20 cellular contexts compared by ENCODE assay signal in the genomic region with DNA sequence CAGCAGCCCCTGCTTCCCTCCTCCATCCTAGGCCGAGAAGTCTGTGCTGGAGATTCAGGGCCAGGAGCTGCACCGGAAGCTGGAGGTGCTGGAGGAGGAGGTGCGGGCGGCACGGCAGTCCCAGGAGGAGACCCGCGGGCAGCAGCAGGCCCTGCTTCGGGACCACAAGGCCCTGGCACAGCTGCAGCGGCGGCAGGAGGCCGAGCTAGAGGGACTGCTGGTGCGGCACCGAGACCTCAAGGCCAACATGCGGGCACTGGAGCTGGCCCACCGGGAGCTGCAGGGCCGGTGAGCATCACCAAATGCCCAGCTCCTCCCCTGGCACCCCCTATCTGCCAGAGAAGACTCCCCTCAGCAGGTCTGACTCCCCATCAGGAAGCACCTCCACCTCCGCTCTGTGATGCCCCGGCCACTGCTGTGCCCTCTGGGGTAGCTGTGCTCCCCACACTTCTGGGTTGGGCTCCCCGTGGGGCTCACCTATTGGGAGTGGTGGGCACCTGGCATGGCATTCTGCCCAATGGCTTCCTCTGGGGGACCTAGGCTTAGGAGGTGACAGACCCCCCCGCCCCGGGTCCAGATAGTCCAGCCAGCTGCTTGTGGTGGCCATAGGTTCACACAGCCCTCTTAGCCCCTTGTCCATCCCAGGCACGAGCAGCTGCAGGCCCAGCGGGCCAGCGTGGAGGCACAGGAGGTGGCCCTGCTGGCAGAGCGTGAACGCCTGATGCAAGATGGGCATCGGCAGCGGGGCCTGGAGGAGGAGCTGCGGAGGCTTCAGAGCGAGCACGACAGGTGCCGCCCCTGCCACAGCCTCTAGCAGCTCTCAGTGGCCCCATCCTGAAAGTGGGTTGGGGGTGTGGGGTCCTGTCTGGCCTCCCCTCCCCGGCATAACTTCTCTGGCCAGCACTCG. TPM values are rescaled to one million over a fixed set of nuclear protein-coding genes. Genes with fewer than 3 reads are reported as not detected.
DNase-seq lines count a peak whose midpoint lies in the region; ATAC-seq and TF ChIP-seq lines count a peak whose summit lies in the region.
"Had no signal": no experiment of that assay in that cellular context is flagged by ENCODE, and none has a peak within 500 bp of the region (broad histone marks: within the 10 kb centered on the region; RNA-seq: fewer than 3 reads in every experiment).

No MANE protein-coding gene starts in this region.

- no peak overlapping the region for H2BK120ac ChIP-seq in neuronal stem cell (ENCODE audit: low read depth, low read length)

- H3K27ac ChIP-seq in RWPE1 (peak overlapping the region; percentile 92), neuronal stem cell (replicated peaks; ENCODE audit: low read length) (no peak overlapping the region)
- H3K27ac ChIP-seq: heart right ventricle, KMS-11, Peyer's patch had no signal

- peak overlapping the region; percentile 73 for H3K23ac ChIP-seq in neuronal stem cell (ENCODE audit: low read depth, low read length, poor library complexity)

- no peak for ATAC-seq in omental fat pad (ENCODE audit: low FRiP score)
- ATAC-seq: activated naive CD4-positive, alpha-beta T cell treated with anti-CD3 and anti-CD28 coated beads, Interleukin-2, amount 50 U/mL, for 72 hours; heart right ventricle had no signal

- WGBS in neuronal stem cell (ENCODE audit: extremely low coverage in 2 of 2, insufficient read length in 2 of 2, insufficient replicate concordance in 1 of 2), 2 donors = no CpG with 5 or more reads among the region's 34 CpGs

- H2AFZ ChIP-seq in neuronal stem cell (ENCODE audit: low read length) = peak overlapping the region; percentile 83

- H3K9me3 ChIP-seq in neuronal stem cell (replicated peaks in 1 of 2; ENCODE audit: control insufficient read depth in 2 of 2, insufficient read depth in 1 of 2, low read depth in 1 of 2, low read length in 2 of 2) = no peaks in the 10 kb centered on the region
- H3K9me3 ChIP-seq: heart right ventricle, Peyer's patch had no signal

- H2BK12ac ChIP-seq in neuronal stem cell (ENCODE audit: low read length) = peak overlapping the region; percentile 94

- H3K9ac ChIP-seq in neuronal stem cell (ENCODE audit: low read depth, low read length, poor library complexity) = no peak overlapping the region
- H3K9ac ChIP-seq: KMS-11 had no signal

- H3K27me3 ChIP-seq in neuronal stem cell (ENCODE audit: control insufficient read depth in 3 of 3, insufficient read depth in 3 of 3, low read depth in 1 of 3, low read length in 3 of 3) = no peaks in the 10 kb centered on the region
- H3K27me3 ChIP-seq: heart right ventricle, Peyer's patch had no signal

- H3K4me1 ChIP-seq in neuronal stem cell (ENCODE audit: control insufficient read depth in 2 of 2, insufficient read depth in 1 of 2, low read depth in 1 of 2, low read length in 2 of 2) = peaks cover 19 to 42% of the 10 kb centered on the region in 2 donors

- peak overlapping the region; percentile 39 for H2BK5ac ChIP-seq in neuronal stem cell (ENCODE audit: low read length)

- peaks cover 4% of the 10 kb centered on the region for H3K79me1 ChIP-seq in neuronal stem cell (ENCODE audit: low read depth, low read length)

- H3K14ac ChIP-seq in neuronal stem cell (ENCODE audit: low read length) = no peak overlapping the region

- H4K91ac ChIP-seq in neuronal stem cell (ENCODE audit: low read depth, low read length, poor library complexity) = no peak overlapping the region

- no peak overlapping the region for H3K4me2 ChIP-seq in neuronal stem cell (ENCODE audit: insufficient read depth, low read length, poor library complexity, severe bottlenecking)
- H3K4me2 ChIP-seq: KMS-11 had no signal

- no peak overlapping the region for H3K4me3 ChIP-seq in neuronal stem cell (ENCODE audit: low read length in 2 of 2)
- H3K4me3 ChIP-seq: heart right ventricle, Peyer's patch had no signal

- H2BK15ac ChIP-seq in neuronal stem cell (ENCODE audit: low read length) = peak overlapping the region; percentile 49

- POLR2A ChIA-PET in RWPE1 (lab: Yijun Ruan, JAX; ENCODE audit: low non-redundant PET) = interaction anchor here (0.8 to 1.9 kb wide), 2 partner anchors 10 to 34 kb away, joined by 3 to 9 read pairs; a partner anchor contains a TSS

- DNase-seq in NCI-H2196 (lab: John Stamatoyannopoulos, UW; ENCODE audit: unreplicated experiment) (peak; percentile 46), NCI-H2196 treated with DMSO at 0.1 percent for 48 hours (lab: John Stamatoyannopoulos, UW; ENCODE audit: unreplicated experiment) (no peak), NCI-H1105 treated with DMSO at 0.1 percent for 48 hours (lab: John Stamatoyannopoulos, UW) (peak; percentile 65), RWPE1 (ENCODE audit: low spot score) (no peak), neuronal stem cell (ENCODE audit: low spot score) (no peak), A172 (ENCODE audit: low spot score) (no peak), omental fat pad (ENCODE audit: low spot score) (no peak)
- DNase-seq in effector CD8-positive, alpha-beta T cell (lab: John Stamatoyannopoulos, UW) = no peak
- DNase-seq: activated CD4-positive, alpha-beta T cell treated with anti-CD3 and anti-CD28 coated beads, Interleukin-2, amount 10 ng/mL, durations not matched to agents 24 days and 14 days; central memory CD4-positive, alpha-beta T cell; erythroblast; foreskin fibroblast; HCEC 1CT; heart right ventricle; NCI-H2227 treated with DMSO at 0.1 percent for 48 hours; nephron progenitor cell; posterior cingulate gyrus had no signal

- no peaks in the 10 kb centered on the region for H3K36me3 ChIP-seq in neuronal stem cell (replicated peaks in 1 of 2; ENCODE audit: control insufficient read depth in 2 of 2, insufficient read depth in 2 of 2, low read length in 2 of 2)
- H3K36me3 ChIP-seq: Peyer's patch had no signal

- no peak overlapping the region for H4K8ac ChIP-seq in neuronal stem cell (ENCODE audit: low read depth, low read length)

- H3K4ac ChIP-seq in neuronal stem cell (ENCODE audit: low read length) = peak overlapping the region; percentile 66

- H3K18ac ChIP-seq in neuronal stem cell (ENCODE audit: low read length) = peak overlapping the region; percentile 64

- TF ChIP-seq CTCF in RWPE1 (conservative IDR thresholded peaks at IDR 0.05; ENCODE audit: low read depth) = no peak
- no peak for TF ChIP-seq CTCF in omental fat pad (IDR thresholded peaks at IDR 0.05)

- H2AK5ac ChIP-seq in neuronal stem cell (ENCODE audit: low read depth, low read length) = peak overlapping the region; percentile 89

- CTCF ChIA-PET in RWPE1 (lab: Yijun Ruan, JAX) = interaction anchor here (0.6 to 4.9 kb wide), 6 partner anchors 8 to 1692 kb away, joined by 3 to 34 read pairs (median 4); a partner anchor contains a TSS

RNA-seq across cellular contexts. Expression of a gene that starts 6.6 kb away (rescaled TPM):
- 5.7 TPM for polyA plus RNA-seq in neuronal stem cell (2013, experiment 1 of 2)
- polyA plus RNA-seq in neuronal stem cell (2013, experiment 2 of 2) = 5.0 TPM
- 77.4 and 78.2 TPM in 2 replicates for total RNA-seq in A172 (2014; rRNA removed; shearing (Covaris generic))
- 10 to 100 TPM; 15.7 to 64.2 (median 28.1) TPM for total RNA-seq in omental fat pad

RNA-seq across cellular contexts. Expression of a gene that starts 12.3 kb away (rescaled TPM):
- polyA plus RNA-seq in neuronal stem cell (2013, experiment 1 of 2) = 4.0 TPM
- polyA plus RNA-seq in neuronal stem cell (2013, experiment 2 of 2) = 4.5 TPM
- 6.6 and 6.9 TPM in 2 replicates for total RNA-seq in A172 (2014; rRNA removed; shearing (Covaris generic))
- 10 to 100 TPM in 2 of 4 donors, 1 to 10 TPM in 2; 6.2 to 24.1 (median 10.3) TPM for total RNA-seq in omental fat pad

RNA-seq across cellular contexts. Expression of a gene that starts 34.4 kb away (rescaled TPM):
- polyA plus RNA-seq in neuronal stem cell (2013, experiment 1 of 2) = 142 TPM
- 136 TPM for polyA plus RNA-seq in neuronal stem cell (2013, experiment 2 of 2)
- total RNA-seq in A172 (2014; rRNA removed; shearing (Covaris generic)) = 300 and 344 TPM in 2 replicates
- total RNA-seq in omental fat pad = 100 to 1,000 TPM; 174 to 263 (median 238) TPM

RNA-seq across cellular contexts. Expression of a gene that starts 35.0 kb away (rescaled TPM):
- 529 TPM for polyA plus RNA-seq in neuronal stem cell (2013, experiment 1 of 2)
- 505 TPM for polyA plus RNA-seq in neuronal stem cell (2013, experiment 2 of 2)
- 454 and 683 TPM in 2 replicates for total RNA-seq in A172 (2014; rRNA removed; shearing (Covaris generic))
- total RNA-seq in omental fat pad = 100 to 1,000 TPM; 180 to 263 (median 215) TPM

RNA-seq across cellular contexts. Expression of a gene that starts 47.0 kb away (rescaled TPM):
- 5.3 TPM for polyA plus RNA-seq in neuronal stem cell (2013, experiment 1 of 2)
- 5.6 TPM for polyA plus RNA-seq in neuronal stem cell (2013, experiment 2 of 2)
- total RNA-seq in A172 (2014; rRNA removed; shearing (Covaris generic)) = 30.4 and 46.6 TPM in 2 replicates
- total RNA-seq in omental fat pad = 10 to 100 TPM; 32.1 to 50.8 (median 44.6) TPM

Comparison
In these comparisons a context has a peak if more than half of its experiments do, and no peak if none do; other contexts are left out.
1. DNase-seq: peak in NCI-H2196 (single experiment) and NCI-H1105 treated with DMSO at 0.1 percent for 48 hours (single experiment); none in NCI-H2196 treated with DMSO at 0.1 percent for 48 hours (single experiment), RWPE1 (single experiment), neuronal stem cell (single experiment), effector CD8-positive, alpha-beta T cell (single experiment), A172 (single experiment) and omental fat pad (single experiment).